1 cellular context compared by ENCODE assay signal in genomic region chr4:169921237-169921636, GRCh38.
TF ChIP-seq lines count a peak whose summit lies in the region.

No MANE protein-coding gene starts in this region.

TF ChIP-seq in GM23338, 12 proteins besides CTCF, POLR2A, EP300 and RAD21 (continued from another document):
- TF ChIP-seq REST (IDR thresholded peaks at IDR 0.05; ENCODE audit: unreplicated experiment) (no peak), NANOG (IDR thresholded peaks at IDR 0.05; ENCODE audit: borderline replicate concordance) (no peak), CREB1 (CRISPR knock-in tag; IDR thresholded peaks at IDR 0.05; ENCODE audit: low read depth) (no peak), ZNF462 (CRISPR knock-in tag; IDR thresholded peaks at IDR 0.05) (no peak), ZNF331 (CRISPR knock-in tag; IDR thresholded peaks at IDR 0.05; ENCODE audit: low read depth) (no peak)
